ENCODE assay signal across 1 cellular context in the genomic region with DNA sequence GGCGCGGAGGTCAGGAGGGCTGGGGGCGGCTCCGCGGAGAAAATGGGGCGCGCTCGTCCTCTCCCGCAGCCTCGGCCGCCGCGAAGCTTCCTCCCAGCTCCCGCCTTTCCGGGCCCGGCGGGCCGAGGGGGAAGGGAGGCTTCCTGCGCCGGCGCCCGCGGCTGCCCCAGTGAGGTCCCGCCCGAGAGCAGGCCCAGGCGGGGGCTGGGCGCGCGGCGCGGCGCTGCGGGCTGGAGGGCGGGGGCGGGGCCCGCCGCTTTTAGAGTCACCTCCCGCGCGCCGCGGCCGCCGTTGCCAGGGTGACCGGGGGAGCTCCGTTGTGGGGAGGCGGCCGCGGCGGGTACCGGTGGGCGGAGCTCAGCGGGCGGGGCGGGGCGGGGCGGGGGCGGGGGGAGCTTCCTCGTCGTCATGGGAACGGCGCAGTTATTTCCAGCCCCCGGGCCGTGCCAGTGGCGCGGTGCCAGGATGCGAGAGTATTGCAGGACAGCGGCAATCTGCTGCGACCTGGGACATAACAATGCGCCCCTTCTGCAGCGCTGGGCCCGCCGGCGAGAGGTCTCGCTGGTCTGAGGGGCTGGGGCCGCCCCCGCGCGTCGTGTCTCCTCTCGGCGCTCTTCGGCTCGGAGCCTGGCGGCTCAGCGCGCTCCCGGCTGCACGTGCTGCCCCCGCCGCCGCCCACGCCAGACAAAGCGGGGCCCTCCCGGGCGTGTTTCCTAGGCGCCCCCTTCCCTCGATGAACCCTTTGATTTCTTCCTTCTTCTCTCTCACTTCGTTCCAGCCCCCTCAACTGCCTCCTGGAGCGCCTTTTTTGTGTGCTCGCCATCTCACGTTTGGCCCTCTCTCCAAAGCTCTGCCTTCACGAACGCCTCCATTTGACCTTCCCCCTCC.
TF ChIP-seq lines count a peak whose summit lies in the region.

No MANE protein-coding gene starts in this region.

TF ChIP-seq in HepG2, 621 proteins besides CTCF, POLR2A, EP300 and RAD21 (continued from another document and continues in another):
- TF ChIP-seq TERF1 (CRISPR knock-in tag; IDR thresholded peaks at IDR 0.05): no peak
- TF ChIP-seq HES4 (CRISPR knock-in tag; IDR thresholded peaks at IDR 0.05; ENCODE audit: borderline replicate concordance): peak; percentile 76; the same call in 1 of the 2 replicates
- TF ChIP-seq SRSF4 (IDR thresholded peaks at IDR 0.05; ENCODE audit: low read depth, low read length, poor library complexity, severe bottlenecking): no peak
- no peak for TF ChIP-seq FOXP4 (CRISPR knock-in tag; IDR thresholded peaks at IDR 0.05)
- TF ChIP-seq DMAP1 (CRISPR knock-in tag; IDR thresholded peaks at IDR 0.05): no peak
- TF ChIP-seq ZMYM4 (CRISPR knock-in tag; IDR thresholded peaks at IDR 0.05): no peak
- TF ChIP-seq KAT8 (CRISPR knock-in tag; IDR thresholded peaks at IDR 0.05): 0 out of 2 replicates have a peak, but pooled peaks have one; percentile 46
- no peak; the same call in 1 of the 2 replicates for TF ChIP-seq THAP11 (CRISPR knock-in tag; IDR thresholded peaks at IDR 0.05)
- no peak for TF ChIP-seq PHF5A (CRISPR knock-in tag; IDR thresholded peaks at IDR 0.05; ENCODE audit: low read depth, unreplicated experiment)
- no peak for TF ChIP-seq SIX1 (CRISPR knock-in tag; IDR thresholded peaks at IDR 0.05; ENCODE audit: borderline replicate concordance)
- TF ChIP-seq ZNF619 (CRISPR knock-in tag; IDR thresholded peaks at IDR 0.05): no peak
- TF ChIP-seq, protein P1, sequence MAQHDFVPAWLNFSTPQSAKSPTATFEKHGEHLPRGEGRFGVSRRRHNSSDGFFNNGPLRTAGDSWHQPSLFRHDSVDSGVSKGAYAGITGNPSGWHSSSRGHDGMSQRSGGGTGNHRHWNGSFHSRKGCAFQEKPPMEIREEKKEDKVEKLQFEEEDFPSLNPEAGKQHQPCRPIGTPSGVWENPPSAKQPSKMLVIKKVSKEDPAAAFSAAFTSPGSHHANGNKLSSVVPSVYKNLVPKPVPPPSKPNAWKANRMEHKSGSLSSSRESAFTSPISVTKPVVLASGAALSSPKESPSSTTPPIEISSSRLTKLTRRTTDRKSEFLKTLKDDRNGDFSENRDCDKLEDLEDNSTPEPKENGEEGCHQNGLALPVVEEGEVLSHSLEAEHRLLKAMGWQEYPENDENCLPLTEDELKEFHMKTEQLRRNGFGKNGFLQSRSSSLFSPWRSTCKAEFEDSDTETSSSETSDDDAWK (CRISPR knock-in tag; IDR thresholded peaks at IDR 0.05): no peak
- peak; percentile 67 for TF ChIP-seq BHLHE40 (IDR thresholded peaks at IDR 0.05; ENCODE audit: low read length)
- TF ChIP-seq CHD4 (IDR thresholded peaks at IDR 0.05; ENCODE audit: borderline replicate concordance, low read length): no peak
- TF ChIP-seq IRF1 (CRISPR knock-in tag; IDR thresholded peaks at IDR 0.05; ENCODE audit: low read depth): no peak
- no peak for TF ChIP-seq NAIF1 (CRISPR knock-in tag; IDR thresholded peaks at IDR 0.05; ENCODE audit: borderline replicate concordance)
- 0 out of 2 replicates have a peak, but pooled peaks have one; percentile 18 for TF ChIP-seq FOSL2 (CRISPR knock-in tag; IDR thresholded peaks at IDR 0.05)
- no peak for TF ChIP-seq RARG (CRISPR knock-in tag; IDR thresholded peaks at IDR 0.05; ENCODE audit: low read depth)
- TF ChIP-seq TMF1 (CRISPR knock-in tag; IDR thresholded peaks at IDR 0.05; ENCODE audit: low read depth): no peak
- TF ChIP-seq CENPT (CRISPR knock-in tag; IDR thresholded peaks at IDR 0.05; ENCODE audit: low read depth): no peak
- TF ChIP-seq GABPA (IDR thresholded peaks at IDR 0.05; ENCODE audit: low read depth, low read length): no peak
- TF ChIP-seq GABPA (CRISPR knock-in tag; IDR thresholded peaks at IDR 0.05; ENCODE audit: low read depth): no peak
- no peak for TF ChIP-seq TRIM24 (CRISPR knock-in tag; IDR thresholded peaks at IDR 0.05)
- peak; percentile 62; the same call in 1 of the 2 replicates for TF ChIP-seq SALL1 (CRISPR knock-in tag; IDR thresholded peaks at IDR 0.05)
- TF ChIP-seq ZNF775 (CRISPR knock-in tag; IDR thresholded peaks at IDR 0.05; ENCODE audit: borderline replicate concordance): no peak
- TF ChIP-seq, protein P2, sequence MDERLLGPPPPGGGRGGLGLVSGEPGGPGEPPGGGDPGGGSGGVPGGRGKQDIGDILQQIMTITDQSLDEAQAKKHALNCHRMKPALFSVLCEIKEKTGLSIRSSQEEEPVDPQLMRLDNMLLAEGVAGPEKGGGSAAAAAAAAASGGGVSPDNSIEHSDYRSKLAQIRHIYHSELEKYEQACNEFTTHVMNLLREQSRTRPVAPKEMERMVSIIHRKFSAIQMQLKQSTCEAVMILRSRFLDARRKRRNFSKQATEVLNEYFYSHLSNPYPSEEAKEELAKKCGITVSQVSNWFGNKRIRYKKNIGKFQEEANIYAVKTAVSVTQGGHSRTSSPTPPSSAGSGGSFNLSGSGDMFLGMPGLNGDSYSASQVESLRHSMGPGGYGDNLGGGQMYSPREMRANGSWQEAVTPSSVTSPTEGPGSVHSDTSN (CRISPR knock-in tag; IDR thresholded peaks at IDR 0.05): no peak
- TF ChIP-seq BRCA1 (CRISPR knock-in tag; IDR thresholded peaks at IDR 0.05): no peak
- TF ChIP-seq SMC3 (IDR thresholded peaks at IDR 0.05; ENCODE audit: low read length): no peak
- no peak for TF ChIP-seq NBN (conservative IDR thresholded peaks at IDR 0.05)
- TF ChIP-seq, protein P3, sequence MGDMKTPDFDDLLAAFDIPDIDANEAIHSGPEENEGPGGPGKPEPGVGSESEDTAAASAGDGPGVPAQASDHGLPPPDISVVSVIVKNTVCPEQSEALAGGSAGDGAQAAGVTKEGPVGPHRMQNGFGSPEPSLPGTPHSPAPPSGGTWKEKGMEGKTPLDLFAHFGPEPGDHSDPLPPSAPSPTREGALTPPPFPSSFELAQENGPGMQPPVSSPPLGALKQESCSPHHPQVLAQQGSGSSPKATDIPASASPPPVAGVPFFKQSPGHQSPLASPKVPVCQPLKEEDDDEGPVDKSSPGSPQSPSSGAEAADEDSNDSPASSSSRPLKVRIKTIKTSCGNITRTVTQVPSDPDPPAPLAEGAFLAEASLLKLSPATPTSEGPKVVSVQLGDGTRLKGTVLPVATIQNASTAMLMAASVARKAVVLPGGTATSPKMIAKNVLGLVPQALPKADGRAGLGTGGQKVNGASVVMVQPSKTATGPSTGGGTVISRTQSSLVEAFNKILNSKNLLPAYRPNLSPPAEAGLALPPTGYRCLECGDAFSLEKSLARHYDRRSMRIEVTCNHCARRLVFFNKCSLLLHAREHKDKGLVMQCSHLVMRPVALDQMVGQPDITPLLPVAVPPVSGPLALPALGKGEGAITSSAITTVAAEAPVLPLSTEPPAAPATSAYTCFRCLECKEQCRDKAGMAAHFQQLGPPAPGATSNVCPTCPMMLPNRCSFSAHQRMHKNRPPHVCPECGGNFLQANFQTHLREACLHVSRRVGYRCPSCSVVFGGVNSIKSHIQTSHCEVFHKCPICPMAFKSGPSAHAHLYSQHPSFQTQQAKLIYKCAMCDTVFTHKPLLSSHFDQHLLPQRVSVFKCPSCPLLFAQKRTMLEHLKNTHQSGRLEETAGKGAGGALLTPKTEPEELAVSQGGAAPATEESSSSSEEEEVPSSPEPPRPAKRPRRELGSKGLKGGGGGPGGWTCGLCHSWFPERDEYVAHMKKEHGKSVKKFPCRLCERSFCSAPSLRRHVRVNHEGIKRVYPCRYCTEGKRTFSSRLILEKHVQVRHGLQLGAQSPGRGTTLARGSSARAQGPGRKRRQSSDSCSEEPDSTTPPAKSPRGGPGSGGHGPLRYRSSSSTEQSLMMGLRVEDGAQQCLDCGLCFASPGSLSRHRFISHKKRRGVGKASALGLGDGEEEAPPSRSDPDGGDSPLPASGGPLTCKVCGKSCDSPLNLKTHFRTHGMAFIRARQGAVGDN (CRISPR knock-in tag; IDR thresholded peaks at IDR 0.05): peak; percentile 90
- no peak for TF ChIP-seq SNAPC2 (CRISPR knock-in tag; IDR thresholded peaks at IDR 0.05)
- TF ChIP-seq, protein P4, sequence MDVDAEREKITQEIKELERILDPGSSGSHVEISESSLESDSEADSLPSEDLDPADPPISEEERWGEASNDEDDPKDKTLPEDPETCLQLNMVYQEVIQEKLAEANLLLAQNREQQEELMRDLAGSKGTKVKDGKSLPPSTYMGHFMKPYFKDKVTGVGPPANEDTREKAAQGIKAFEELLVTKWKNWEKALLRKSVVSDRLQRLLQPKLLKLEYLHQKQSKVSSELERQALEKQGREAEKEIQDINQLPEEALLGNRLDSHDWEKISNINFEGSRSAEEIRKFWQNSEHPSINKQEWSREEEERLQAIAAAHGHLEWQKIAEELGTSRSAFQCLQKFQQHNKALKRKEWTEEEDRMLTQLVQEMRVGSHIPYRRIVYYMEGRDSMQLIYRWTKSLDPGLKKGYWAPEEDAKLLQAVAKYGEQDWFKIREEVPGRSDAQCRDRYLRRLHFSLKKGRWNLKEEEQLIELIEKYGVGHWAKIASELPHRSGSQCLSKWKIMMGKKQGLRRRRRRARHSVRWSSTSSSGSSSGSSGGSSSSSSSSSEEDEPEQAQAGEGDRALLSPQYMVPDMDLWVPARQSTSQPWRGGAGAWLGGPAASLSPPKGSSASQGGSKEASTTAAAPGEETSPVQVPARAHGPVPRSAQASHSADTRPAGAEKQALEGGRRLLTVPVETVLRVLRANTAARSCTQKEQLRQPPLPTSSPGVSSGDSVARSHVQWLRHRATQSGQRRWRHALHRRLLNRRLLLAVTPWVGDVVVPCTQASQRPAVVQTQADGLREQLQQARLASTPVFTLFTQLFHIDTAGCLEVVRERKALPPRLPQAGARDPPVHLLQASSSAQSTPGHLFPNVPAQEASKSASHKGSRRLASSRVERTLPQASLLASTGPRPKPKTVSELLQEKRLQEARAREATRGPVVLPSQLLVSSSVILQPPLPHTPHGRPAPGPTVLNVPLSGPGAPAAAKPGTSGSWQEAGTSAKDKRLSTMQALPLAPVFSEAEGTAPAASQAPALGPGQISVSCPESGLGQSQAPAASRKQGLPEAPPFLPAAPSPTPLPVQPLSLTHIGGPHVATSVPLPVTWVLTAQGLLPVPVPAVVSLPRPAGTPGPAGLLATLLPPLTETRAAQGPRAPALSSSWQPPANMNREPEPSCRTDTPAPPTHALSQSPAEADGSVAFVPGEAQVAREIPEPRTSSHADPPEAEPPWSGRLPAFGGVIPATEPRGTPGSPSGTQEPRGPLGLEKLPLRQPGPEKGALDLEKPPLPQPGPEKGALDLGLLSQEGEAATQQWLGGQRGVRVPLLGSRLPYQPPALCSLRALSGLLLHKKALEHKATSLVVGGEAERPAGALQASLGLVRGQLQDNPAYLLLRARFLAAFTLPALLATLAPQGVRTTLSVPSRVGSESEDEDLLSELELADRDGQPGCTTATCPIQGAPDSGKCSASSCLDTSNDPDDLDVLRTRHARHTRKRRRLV (CRISPR knock-in tag; IDR thresholded peaks at IDR 0.05): no peak
- peak; percentile 6; the same call in 1 of the 2 replicates for TF ChIP-seq HNF4A (CRISPR knock-in tag; IDR thresholded peaks at IDR 0.05)
- TF ChIP-seq, protein P5, sequence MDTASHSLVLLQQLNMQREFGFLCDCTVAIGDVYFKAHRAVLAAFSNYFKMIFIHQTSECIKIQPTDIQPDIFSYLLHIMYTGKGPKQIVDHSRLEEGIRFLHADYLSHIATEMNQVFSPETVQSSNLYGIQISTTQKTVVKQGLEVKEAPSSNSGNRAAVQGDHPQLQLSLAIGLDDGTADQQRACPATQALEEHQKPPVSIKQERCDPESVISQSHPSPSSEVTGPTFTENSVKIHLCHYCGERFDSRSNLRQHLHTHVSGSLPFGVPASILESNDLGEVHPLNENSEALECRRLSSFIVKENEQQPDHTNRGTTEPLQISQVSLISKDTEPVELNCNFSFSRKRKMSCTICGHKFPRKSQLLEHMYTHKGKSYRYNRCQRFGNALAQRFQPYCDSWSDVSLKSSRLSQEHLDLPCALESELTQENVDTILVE (CRISPR knock-in tag; IDR thresholded peaks at IDR 0.05): no peak
- TF ChIP-seq SATB2 (CRISPR knock-in tag; IDR thresholded peaks at IDR 0.05): 0 out of 2 replicates have a peak, but pooled peaks have one; percentile 33
- TF ChIP-seq MTF1 (CRISPR knock-in tag; IDR thresholded peaks at IDR 0.05): peak; percentile 75; the same call in 1 of the 2 replicates
- TF ChIP-seq KDM4B (CRISPR knock-in tag; IDR thresholded peaks at IDR 0.05): no peak
- TF ChIP-seq ZNF451 (CRISPR knock-in tag; IDR thresholded peaks at IDR 0.05): peak; percentile 53; the same call in 1 of the 2 replicates
- TF ChIP-seq ZNF143 (CRISPR knock-in tag; IDR thresholded peaks at IDR 0.05): peak; percentile 37; the same call in 1 of the 2 replicates
- no peak for TF ChIP-seq ELF3 (CRISPR knock-in tag; IDR thresholded peaks at IDR 0.05)
- TF ChIP-seq ZBTB42 (CRISPR knock-in tag; IDR thresholded peaks at IDR 0.05): 0 out of 2 replicates have a peak, but pooled peaks have one; percentile 81
- no peak for TF ChIP-seq SMAD9 (CRISPR knock-in tag; IDR thresholded peaks at IDR 0.05)
- 0 out of 2 replicates have a peak, but pooled peaks have one; percentile 51 for TF ChIP-seq BORCS8-MEF2B (CRISPR knock-in tag; IDR thresholded peaks at IDR 0.05)
- TF ChIP-seq ZNF367 (CRISPR knock-in tag; IDR thresholded peaks at IDR 0.05; ENCODE audit: borderline replicate concordance): 0 out of 2 replicates have a peak, but pooled peaks have one; percentile 63
